In genomic region chr11:27204527-27204926, GRCh38 we compare ENCODE assay signal across 11 cellular contexts.
DNase-seq lines count a peak whose midpoint lies in the region; ATAC-seq and TF ChIP-seq lines count a peak whose summit lies in the region.
"Had no signal": no experiment of that assay in that cellular context is flagged by ENCODE, and none has a peak within 500 bp of the region (broad histone marks: within the 10 kb centered on the region; RNA-seq: fewer than 3 reads in every experiment).

No MANE protein-coding gene starts in this region.

- no peak overlapping the region for H3K9ac ChIP-seq in SU-DHL-6 (ENCODE audit: low read length)

- no peak overlapping the region for H3K4me3 ChIP-seq in SU-DHL-6 (ENCODE audit: insufficient read depth, low read length, poor library complexity, severe bottlenecking)

- H4K20me1 ChIP-seq in SU-DHL-6 (ENCODE audit: low read depth, low read length), result no peaks in the 10 kb centered on the region

- no peaks in the 10 kb centered on the region for H3K9me3 ChIP-seq in SU-DHL-6 (ENCODE audit: insufficient read depth, low read length)

- no peak overlapping the region for H3K27ac ChIP-seq in SU-DHL-6 (ENCODE audit: low read depth, low read length)

- H3K4me2 ChIP-seq in SU-DHL-6 (ENCODE audit: low read depth, low read length, poor library complexity, severe bottlenecking), result no peak overlapping the region

- no peaks in the 10 kb centered on the region for H3K27me3 ChIP-seq in SU-DHL-6 (ENCODE audit: low read length)

- no peak overlapping the region for H2AFZ ChIP-seq in SU-DHL-6 (ENCODE audit: low read depth, low read length, severe bottlenecking)

- H3K36me3 ChIP-seq in SU-DHL-6 (ENCODE audit: low read length), result no peaks in the 10 kb centered on the region

- DNase-seq in DMS53 (lab: John Stamatoyannopoulos, UW) (peak; percentile 50), DMS53 treated with DMSO at 0.1 percent for 48 hours (lab: John Stamatoyannopoulos, UW; ENCODE audit: unreplicated experiment) (no peak), lung microvascular endothelial cell (ENCODE audit: low read depth in 2 of 2) (peak; percentile 40 to 48), middle frontal gyrus (ENCODE audit: extremely low spot score, low spot score) (no peak), superior temporal gyrus (ENCODE audit: extremely low spot score) (no peak), COLO668 (lab: John Stamatoyannopoulos, UW; ENCODE audit: unreplicated experiment) (no peak)
- DNase-seq: activated B cell treated with CpG ODN at 0.5 μM for 24 hours, cortex of kidney, NCI-H1417 had no signal

- peak; percentile 18 for TF ChIP-seq CTCF in SU-DHL-6 (IDR thresholded peaks at IDR 0.05; ENCODE audit: insufficient read depth, low read length, poor library complexity, severe bottlenecking)

- no peaks in the 10 kb centered on the region for H3K9me2 ChIP-seq in SU-DHL-6 (replicated peaks; ENCODE audit: insufficient read depth, low read length)

- no peaks in the 10 kb centered on the region for H3F3A ChIP-seq in SU-DHL-6 (ENCODE audit: insufficient read depth)

- peak; percentile 73 for ATAC-seq in HG02798 (IDR thresholded peaks at IDR 0.05; ENCODE audit: poor library complexity, unreplicated experiment)

- no peaks in the 10 kb centered on the region for H3K79me2 ChIP-seq in SU-DHL-6 (ENCODE audit: insufficient read depth, low read length)

Comparison
In these comparisons a context has a peak if more than half of its experiments do, and no peak if none do; other contexts are left out.
1. DNase-seq: peak in DMS53 (single experiment) and lung microvascular endothelial cell (2 of 2); none in DMS53 treated with DMSO at 0.1 percent for 48 hours (single experiment), middle frontal gyrus (single experiment), superior temporal gyrus (single experiment) and COLO668 (single experiment).